ENCODE assay signal across 8 cellular contexts in the genomic region with DNA sequence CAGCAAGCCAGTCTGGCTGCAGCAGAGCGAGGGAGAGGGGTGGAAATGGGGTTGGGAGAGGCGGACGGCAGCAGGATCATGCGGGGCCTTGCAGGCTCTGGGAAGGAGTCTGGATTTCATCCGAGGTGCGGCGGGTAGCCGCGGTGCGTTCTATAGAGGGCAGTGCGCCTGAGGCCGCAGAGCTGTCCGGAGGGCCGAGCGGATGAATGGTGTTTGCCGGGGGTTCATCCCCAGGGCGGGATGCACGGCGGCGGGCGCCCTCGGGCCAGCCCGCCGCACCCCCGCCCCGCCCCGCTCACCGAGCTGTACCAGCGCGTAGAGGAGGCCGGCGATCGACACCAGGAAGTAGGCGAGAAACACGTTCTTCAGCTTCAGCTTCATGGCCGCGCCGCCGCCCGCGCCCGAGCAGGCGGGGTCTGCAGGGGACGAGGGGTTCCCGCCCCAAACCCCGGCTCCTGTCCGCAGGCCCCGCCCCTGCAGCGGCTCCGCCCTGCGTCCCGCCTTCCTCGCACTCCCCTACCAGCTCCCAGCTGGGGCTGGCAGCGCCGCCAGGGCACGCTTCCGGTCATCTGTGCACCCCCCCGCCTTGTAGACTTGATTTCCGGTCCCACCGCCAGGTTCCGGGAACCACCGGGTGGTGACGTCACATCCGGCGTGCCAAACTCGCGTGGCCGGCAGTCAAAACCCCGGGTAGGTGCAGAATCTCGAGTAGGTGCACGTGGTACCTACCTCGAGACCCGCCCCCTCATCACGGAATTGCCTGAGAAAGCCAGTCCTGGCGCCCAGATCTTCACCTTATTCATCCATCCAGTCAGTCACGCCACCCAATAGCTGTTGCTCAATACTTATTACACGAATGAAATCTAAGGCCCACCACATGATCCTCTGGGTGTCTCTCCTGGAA. TPM values are rescaled to one million over a fixed set of nuclear protein-coding genes. Genes with fewer than 3 reads are reported as not detected.
DNase-seq lines count a peak whose midpoint lies in the region; TF ChIP-seq lines count a peak whose summit lies in the region.

A gene (minus strand): TSS at position 420 of the 904 bp plus-strand sequence. CDS start 39 bp downstream, at position 381.

- TF ChIP-seq CTCF in HFFc6 (IDR thresholded peaks at IDR 0.05) (peak; percentile 16; the same call in 1 of the 2 replicates), NB4 (IDR thresholded peaks at IDR 0.05; ENCODE audit: low read depth, low read length) (no peak)

- H3K9ac ChIP-seq in SK-N-MC (ENCODE audit: insufficient read length): peak within 1 kb of the TSS; percentile 79

- DNase-seq in GM04503 (ENCODE audit: low read depth) (peak; percentile 87), HFFc6 (peak; percentile 98), NB4 (ENCODE audit: low read depth) (peak; percentile 99), SK-N-MC (ENCODE audit: low read depth, low spot score) (no peak), germinal center (ENCODE audit: low spot score) (peak; percentile 96), non-pigmented ciliary epithelial cell (ENCODE audit: low read depth) (peak; percentile 88), superior temporal gyrus (ENCODE audit: extremely low spot score) (peak; percentile 98)
- DNase-seq in activated naive CD4-positive, alpha-beta T cell treated with anti-CD3 and anti-CD28 coated beads, Interleukin-2, amount 10 ng/mL, durations not matched to agents 7 days and 5 days: peak; percentile 98

- H3K36me3 Mint-ChIP-seq in HFFc6 (ENCODE audit: low read depth): peaks cover 22% of the 10 kb centered on the region
- H3K36me3 Mint-ChIP-seq in activated naive CD4-positive, alpha-beta T cell treated with anti-CD3 and anti-CD28 coated beads, Interleukin-2, amount 10 ng/mL, durations not matched to agents 7 days and 5 days: peaks cover 43% of the 10 kb centered on the region

- peak within 1 kb of the TSS; percentile 92 for H3K27ac ChIP-seq in SK-N-MC

- CTCF ChIA-PET in activated naive CD4-positive, alpha-beta T cell treated with anti-CD3 and anti-CD28 coated beads, Interleukin-2, amount 10 ng/mL, durations not matched to agents 7 days and 5 days (lab: Charles Lee): interaction anchor here (0.7 to 3.5 kb wide), 6 partner anchors 10 to 73 kb away, joined by 3 to 10 read pairs (median 4); a partner anchor contains a TSS

- no peaks in the 10 kb centered on the region for H3K9me3 Mint-ChIP-seq in HFFc6
- H3K9me3 Mint-ChIP-seq in activated naive CD4-positive, alpha-beta T cell treated with anti-CD3 and anti-CD28 coated beads, Interleukin-2, amount 10 ng/mL, durations not matched to agents 7 days and 5 days: no peaks in the 10 kb centered on the region

- no peaks in the 10 kb centered on the region; the same call in 1 of the 2 replicates for H3K27me3 Mint-ChIP-seq in HFFc6 (ENCODE audit: insufficient read depth)
- H3K27me3 Mint-ChIP-seq in activated naive CD4-positive, alpha-beta T cell treated with anti-CD3 and anti-CD28 coated beads, Interleukin-2, amount 10 ng/mL, durations not matched to agents 7 days and 5 days: peaks cover 3% of the 10 kb centered on the region

- peak within 1 kb of the TSS; percentile 92 for H3K4me3 Mint-ChIP-seq in HFFc6
- H3K4me3 Mint-ChIP-seq in activated naive CD4-positive, alpha-beta T cell treated with anti-CD3 and anti-CD28 coated beads, Interleukin-2, amount 10 ng/mL, durations not matched to agents 7 days and 5 days: peak within 1 kb of the TSS; percentile 90

- peaks cover 19% of the 10 kb centered on the region for H3K36me3 ChIP-seq in SK-N-MC (ENCODE audit: insufficient read depth, low read length)

- H3K4me1 Mint-ChIP-seq in HFFc6 (ENCODE audit: low read depth): peaks cover 22% of the 10 kb centered on the region
- H3K4me1 Mint-ChIP-seq in activated naive CD4-positive, alpha-beta T cell treated with anti-CD3 and anti-CD28 coated beads, Interleukin-2, amount 10 ng/mL, durations not matched to agents 7 days and 5 days: peaks cover 31% of the 10 kb centered on the region

- TF ChIP-seq POLR2A in NB4 (IDR thresholded peaks at IDR 0.05; ENCODE audit: extremely low read depth, insufficient read length): peak; percentile 89

- H3K4me3 ChIP-seq in NB4 (ENCODE audit: low read depth, low read length) (peak within 1 kb of the TSS; percentile 98), SK-N-MC (peak within 1 kb of the TSS; percentile 83)

- no peaks in the 10 kb centered on the region for H3K9me3 ChIP-seq in SK-N-MC (ENCODE audit: low read depth, low read length)

- H3K27ac Mint-ChIP-seq in HFFc6: peak within 1 kb of the TSS; percentile 94
- peak within 1 kb of the TSS; percentile 97 for H3K27ac Mint-ChIP-seq in activated naive CD4-positive, alpha-beta T cell treated with anti-CD3 and anti-CD28 coated beads, Interleukin-2, amount 10 ng/mL, durations not matched to agents 7 days and 5 days

RNA-seq across cellular contexts. Expression of the gene that starts here (rescaled TPM):
- total RNA-seq in HFFc6 (2021; fragmentation: NEBNext Ultra II Directional; extraction: Animal tissue kit (Norgen Biotek cat#: 25700)): 10 to 100 TPM; 57.9 to 93.2 (median 63.0) TPM
